1 cellular context compared by ENCODE assay signal in genomic region chr17:21214015-21214776, GRCh38.
A peak's percentile ranks its signal among the peaks of the same experiment; 100 is the strongest.
TF ChIP-seq lines count a peak whose summit lies in the region.

Gene TMEM11 (minus strand): TSS chr17:21214161. CDS start chr17:21214152, 9 bp downstream.

TF ChIP-seq in HepG2, 621 proteins besides CTCF, POLR2A, EP300 and RAD21 (continued from another document and continues in another):
- peak; percentile 91 for TF ChIP-seq PHF8 (CRISPR knock-in tag; IDR thresholded peaks at IDR 0.05)
- no peak for TF ChIP-seq NR2F6 (IDR thresholded peaks at IDR 0.05)
- peak; percentile 78 for TF ChIP-seq NR2F6 (CRISPR knock-in tag; IDR thresholded peaks at IDR 0.05)
- no peak; the same call in 1 of the 2 replicates for TF ChIP-seq MEF2D (CRISPR knock-in tag; IDR thresholded peaks at IDR 0.05)
- no peak for TF ChIP-seq ZFAT (CRISPR knock-in tag; conservative IDR thresholded peaks at IDR 0.05)
- TF ChIP-seq ZBTB39 (CRISPR knock-in tag; IDR thresholded peaks at IDR 0.05) = no peak
- no peak for TF ChIP-seq ZNF724P (CRISPR knock-in tag; IDR thresholded peaks at IDR 0.05; ENCODE audit: borderline replicate concordance)
- TF ChIP-seq HOMEZ (CRISPR knock-in tag; IDR thresholded peaks at IDR 0.05; ENCODE audit: low read depth) = no peak
- TF ChIP-seq RORA (CRISPR knock-in tag; IDR thresholded peaks at IDR 0.05) = no peak
- TF ChIP-seq ZNF20 (CRISPR knock-in tag; IDR thresholded peaks at IDR 0.05) = no peak
- peak; percentile 80 for TF ChIP-seq ZNF501 (CRISPR knock-in tag; IDR thresholded peaks at IDR 0.05)
- TF ChIP-seq ZNF564 (CRISPR knock-in tag; IDR thresholded peaks at IDR 0.05) = 0 out of 2 replicates have a peak, but pooled peaks have one; percentile 78
- TF ChIP-seq ELF1 (CRISPR knock-in tag; IDR thresholded peaks at IDR 0.05) = peak; percentile 85
- TF ChIP-seq AKNA (CRISPR knock-in tag; IDR thresholded peaks at IDR 0.05; ENCODE audit: borderline replicate concordance) = no peak
- TF ChIP-seq PHF20 (CRISPR knock-in tag; IDR thresholded peaks at IDR 0.05) = peak; percentile 80
- TF ChIP-seq YEATS4 (CRISPR knock-in tag; IDR thresholded peaks at IDR 0.05; ENCODE audit: borderline replicate concordance) = peak; percentile 71
- TF ChIP-seq RAD51 (IDR thresholded peaks at IDR 0.05; ENCODE audit: borderline replicate concordance) = no peak
- TF ChIP-seq ZNF597 (CRISPR knock-in tag; IDR thresholded peaks at IDR 0.05) = peak; percentile 24; the same call in 1 of the 2 replicates
- TF ChIP-seq ZNF75D (CRISPR knock-in tag; IDR thresholded peaks at IDR 0.05; ENCODE audit: borderline replicate concordance) = no peak
- TF ChIP-seq ZKSCAN5 (CRISPR knock-in tag; IDR thresholded peaks at IDR 0.05) = no peak
- TF ChIP-seq GATAD2A (CRISPR knock-in tag; IDR thresholded peaks at IDR 0.05) = no peak
- TF ChIP-seq ZNF121 (CRISPR knock-in tag; IDR thresholded peaks at IDR 0.05) = peak; percentile 83
- peak; percentile 21 for TF ChIP-seq PHF5A (CRISPR knock-in tag; IDR thresholded peaks at IDR 0.05; ENCODE audit: low read depth, unreplicated experiment)
- TF ChIP-seq POLR2AphosphoS5 (IDR thresholded peaks at IDR 0.05; ENCODE audit: low read depth, low read length) = peak; percentile 72
- TF ChIP-seq ZNF543 (CRISPR knock-in tag; IDR thresholded peaks at IDR 0.05) = peak; percentile 74
- TF ChIP-seq FOXK2 (IDR thresholded peaks at IDR 0.05) = no peak
- no peak for TF ChIP-seq ARNT (IDR thresholded peaks at IDR 0.05)
- 0 out of 2 replicates have a peak, but pooled peaks have one; percentile 85 for TF ChIP-seq THAP8 (CRISPR knock-in tag; IDR thresholded peaks at IDR 0.05; ENCODE audit: borderline replicate concordance)
- peak; percentile 68 for TF ChIP-seq ZNF761 (CRISPR knock-in tag; conservative IDR thresholded peaks at IDR 0.05)
- no peak for TF ChIP-seq RFX3 (CRISPR knock-in tag; IDR thresholded peaks at IDR 0.05)
- no peak for TF ChIP-seq SSRP1 (CRISPR knock-in tag; IDR thresholded peaks at IDR 0.05)
- TF ChIP-seq ZNF414 (CRISPR knock-in tag; IDR thresholded peaks at IDR 0.05) = peak; percentile 74
- 0 out of 2 replicates have a peak, but pooled peaks have one; percentile 20 for TF ChIP-seq ZNF274 (CRISPR knock-in tag; IDR thresholded peaks at IDR 0.05)
- no peak for TF ChIP-seq ZNF576 (CRISPR knock-in tag; IDR thresholded peaks at IDR 0.05)
- no peak for TF ChIP-seq MZF1 (CRISPR knock-in tag; IDR thresholded peaks at IDR 0.05; ENCODE audit: borderline replicate concordance)
- TF ChIP-seq SKI (IDR thresholded peaks at IDR 0.05; ENCODE audit: partially characterized antibody) = peak; percentile 48
- TF ChIP-seq BCL3 (CRISPR knock-in tag; IDR thresholded peaks at IDR 0.05) = no peak
- 0 out of 2 replicates have a peak, but pooled peaks have one; percentile 56 for TF ChIP-seq NFIB (CRISPR knock-in tag; IDR thresholded peaks at IDR 0.05; ENCODE audit: borderline replicate concordance)
- TF ChIP-seq HOXA3 (CRISPR knock-in tag; IDR thresholded peaks at IDR 0.05) = peak; percentile 78
- 0 out of 2 replicates have a peak, but pooled peaks have one; percentile 8 for TF ChIP-seq NCOA2 (CRISPR knock-in tag; IDR thresholded peaks at IDR 0.05)
- TF ChIP-seq DPF2 (CRISPR knock-in tag; IDR thresholded peaks at IDR 0.05; ENCODE audit: borderline replicate concordance, low read depth) = no peak
- peak; percentile 63; the same call in 1 of the 2 replicates for TF ChIP-seq HOXA9 (CRISPR knock-in tag; IDR thresholded peaks at IDR 0.05; ENCODE audit: borderline replicate concordance)
- TF ChIP-seq ZNF317 (CRISPR knock-in tag; IDR thresholded peaks at IDR 0.05) = no peak
- peak; percentile 25; the same call in 1 of the 2 replicates for TF ChIP-seq ZBTB20 (CRISPR knock-in tag; IDR thresholded peaks at IDR 0.05; ENCODE audit: borderline replicate concordance, low read depth)
- TF ChIP-seq HDAC2 (CRISPR knock-in tag; IDR thresholded peaks at IDR 0.05) = peak; percentile 10; the same call in 1 of the 2 replicates
- no peak for TF ChIP-seq TSC22D2 (CRISPR knock-in tag; IDR thresholded peaks at IDR 0.05; ENCODE audit: borderline replicate concordance)
- no peak for TF ChIP-seq SP140L (CRISPR knock-in tag; IDR thresholded peaks at IDR 0.05; ENCODE audit: borderline replicate concordance)
- no peak for TF ChIP-seq SRSF9 (IDR thresholded peaks at IDR 0.05; ENCODE audit: borderline replicate concordance, insufficient read depth, low read depth, low read length, poor library complexity, severe bottlenecking)
- TF ChIP-seq CHD4 (IDR thresholded peaks at IDR 0.05; ENCODE audit: borderline replicate concordance, low read length) = no peak
- TF ChIP-seq ZBTB3 (CRISPR knock-in tag; IDR thresholded peaks at IDR 0.05; ENCODE audit: borderline replicate concordance, low read depth) = no peak
- TF ChIP-seq SMAD3 (CRISPR knock-in tag; IDR thresholded peaks at IDR 0.05) = no peak
- peak; percentile 2; the same call in 1 of the 2 replicates for TF ChIP-seq KLF6 (CRISPR knock-in tag; IDR thresholded peaks at IDR 0.05)
- TF ChIP-seq ZZZ3 (CRISPR knock-in tag; IDR thresholded peaks at IDR 0.05; ENCODE audit: borderline replicate concordance) = no peak
- no peak for TF ChIP-seq TP53 (CRISPR knock-in tag; conservative IDR thresholded peaks at IDR 0.05)
- no peak for TF ChIP-seq CENPT (CRISPR knock-in tag; IDR thresholded peaks at IDR 0.05; ENCODE audit: low read depth)
- no peak for TF ChIP-seq JDP2 (CRISPR knock-in tag; IDR thresholded peaks at IDR 0.05; ENCODE audit: borderline replicate concordance)
- 0 out of 2 replicates have a peak, but pooled peaks have one; percentile 78 for TF ChIP-seq TIGD3 (CRISPR knock-in tag; IDR thresholded peaks at IDR 0.05; ENCODE audit: borderline replicate concordance)
- 0 out of 2 replicates have a peak, but pooled peaks have one; percentile 15 for TF ChIP-seq NR2F2 (IDR thresholded peaks at IDR 0.05; ENCODE audit: borderline replicate concordance, low read depth)
- TF ChIP-seq STAG1 (CRISPR knock-in tag; IDR thresholded peaks at IDR 0.05) = no peak
- no peak for TF ChIP-seq ZNF326 (CRISPR knock-in tag; IDR thresholded peaks at IDR 0.05; ENCODE audit: borderline replicate concordance)
- no peak for TF ChIP-seq TOPORS (CRISPR knock-in tag; IDR thresholded peaks at IDR 0.05)
- TF ChIP-seq ZKSCAN1 (IDR thresholded peaks at IDR 0.05; ENCODE audit: low read length) = no peak
- peak; percentile 60 for TF ChIP-seq ZNF430 (CRISPR knock-in tag; IDR thresholded peaks at IDR 0.05)
- TF ChIP-seq SNRNP70 (IDR thresholded peaks at IDR 0.05; ENCODE audit: low read depth, low read length) = no peak
- no peak for TF ChIP-seq ZNF678 (CRISPR knock-in tag; IDR thresholded peaks at IDR 0.05)
- TF ChIP-seq CBX2 (IDR thresholded peaks at IDR 0.05; ENCODE audit: low read depth, low read length) = no peak
- no peak for TF ChIP-seq CBX2 (CRISPR knock-in tag; IDR thresholded peaks at IDR 0.05; ENCODE audit: low read depth)
